Comparison of ENCODE assay signal across 1 cellular context in the genomic region with DNA sequence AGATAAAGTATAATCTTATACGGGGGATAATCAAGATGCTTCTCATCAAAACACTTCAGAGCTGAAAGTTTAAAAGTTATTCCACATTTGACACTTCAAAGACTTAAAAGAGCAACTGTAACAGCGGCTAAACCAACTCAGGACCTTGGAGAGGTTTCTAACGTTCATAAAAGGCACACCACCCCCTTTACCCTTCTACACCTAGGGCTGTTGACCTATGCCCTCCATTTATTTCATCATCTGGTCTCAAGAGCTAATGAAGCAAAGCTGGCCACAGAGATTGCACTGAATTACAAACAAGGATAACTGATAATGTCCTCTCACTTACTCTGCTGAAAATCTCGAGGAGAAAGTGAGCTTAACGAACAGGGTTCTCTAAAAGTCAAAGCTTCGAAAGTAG.
TF ChIP-seq lines count a peak whose summit lies in the region.

No MANE protein-coding gene starts in this region.

TF ChIP-seq in GM23338, 12 proteins besides CTCF, POLR2A, EP300 and RAD21:
- TF ChIP-seq, protein P1, sequence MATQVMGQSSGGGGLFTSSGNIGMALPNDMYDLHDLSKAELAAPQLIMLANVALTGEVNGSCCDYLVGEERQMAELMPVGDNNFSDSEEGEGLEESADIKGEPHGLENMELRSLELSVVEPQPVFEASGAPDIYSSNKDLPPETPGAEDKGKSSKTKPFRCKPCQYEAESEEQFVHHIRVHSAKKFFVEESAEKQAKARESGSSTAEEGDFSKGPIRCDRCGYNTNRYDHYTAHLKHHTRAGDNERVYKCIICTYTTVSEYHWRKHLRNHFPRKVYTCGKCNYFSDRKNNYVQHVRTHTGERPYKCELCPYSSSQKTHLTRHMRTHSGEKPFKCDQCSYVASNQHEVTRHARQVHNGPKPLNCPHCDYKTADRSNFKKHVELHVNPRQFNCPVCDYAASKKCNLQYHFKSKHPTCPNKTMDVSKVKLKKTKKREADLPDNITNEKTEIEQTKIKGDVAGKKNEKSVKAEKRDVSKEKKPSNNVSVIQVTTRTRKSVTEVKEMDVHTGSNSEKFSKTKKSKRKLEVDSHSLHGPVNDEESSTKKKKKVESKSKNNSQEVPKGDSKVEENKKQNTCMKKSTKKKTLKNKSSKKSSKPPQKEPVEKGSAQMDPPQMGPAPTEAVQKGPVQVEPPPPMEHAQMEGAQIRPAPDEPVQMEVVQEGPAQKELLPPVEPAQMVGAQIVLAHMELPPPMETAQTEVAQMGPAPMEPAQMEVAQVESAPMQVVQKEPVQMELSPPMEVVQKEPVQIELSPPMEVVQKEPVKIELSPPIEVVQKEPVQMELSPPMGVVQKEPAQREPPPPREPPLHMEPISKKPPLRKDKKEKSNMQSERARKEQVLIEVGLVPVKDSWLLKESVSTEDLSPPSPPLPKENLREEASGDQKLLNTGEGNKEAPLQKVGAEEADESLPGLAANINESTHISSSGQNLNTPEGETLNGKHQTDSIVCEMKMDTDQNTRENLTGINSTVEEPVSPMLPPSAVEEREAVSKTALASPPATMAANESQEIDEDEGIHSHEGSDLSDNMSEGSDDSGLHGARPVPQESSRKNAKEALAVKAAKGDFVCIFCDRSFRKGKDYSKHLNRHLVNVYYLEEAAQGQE (IDR thresholded peaks at IDR 0.05; ENCODE audit: unreplicated experiment) = peak; percentile 34
- TF ChIP-seq EZH2phosphoT487 (IDR thresholded peaks at IDR 0.05; ENCODE audit: unreplicated experiment) = no peak
- no peak for TF ChIP-seq CREB1 (CRISPR knock-in tag; IDR thresholded peaks at IDR 0.05; ENCODE audit: low read depth)
- TF ChIP-seq ZNF331 (CRISPR knock-in tag; IDR thresholded peaks at IDR 0.05; ENCODE audit: low read depth) = no peak
- no peak for TF ChIP-seq POLR2AphosphoS5 (IDR thresholded peaks at IDR 0.05; ENCODE audit: low read depth)
- TF ChIP-seq, protein P2, sequence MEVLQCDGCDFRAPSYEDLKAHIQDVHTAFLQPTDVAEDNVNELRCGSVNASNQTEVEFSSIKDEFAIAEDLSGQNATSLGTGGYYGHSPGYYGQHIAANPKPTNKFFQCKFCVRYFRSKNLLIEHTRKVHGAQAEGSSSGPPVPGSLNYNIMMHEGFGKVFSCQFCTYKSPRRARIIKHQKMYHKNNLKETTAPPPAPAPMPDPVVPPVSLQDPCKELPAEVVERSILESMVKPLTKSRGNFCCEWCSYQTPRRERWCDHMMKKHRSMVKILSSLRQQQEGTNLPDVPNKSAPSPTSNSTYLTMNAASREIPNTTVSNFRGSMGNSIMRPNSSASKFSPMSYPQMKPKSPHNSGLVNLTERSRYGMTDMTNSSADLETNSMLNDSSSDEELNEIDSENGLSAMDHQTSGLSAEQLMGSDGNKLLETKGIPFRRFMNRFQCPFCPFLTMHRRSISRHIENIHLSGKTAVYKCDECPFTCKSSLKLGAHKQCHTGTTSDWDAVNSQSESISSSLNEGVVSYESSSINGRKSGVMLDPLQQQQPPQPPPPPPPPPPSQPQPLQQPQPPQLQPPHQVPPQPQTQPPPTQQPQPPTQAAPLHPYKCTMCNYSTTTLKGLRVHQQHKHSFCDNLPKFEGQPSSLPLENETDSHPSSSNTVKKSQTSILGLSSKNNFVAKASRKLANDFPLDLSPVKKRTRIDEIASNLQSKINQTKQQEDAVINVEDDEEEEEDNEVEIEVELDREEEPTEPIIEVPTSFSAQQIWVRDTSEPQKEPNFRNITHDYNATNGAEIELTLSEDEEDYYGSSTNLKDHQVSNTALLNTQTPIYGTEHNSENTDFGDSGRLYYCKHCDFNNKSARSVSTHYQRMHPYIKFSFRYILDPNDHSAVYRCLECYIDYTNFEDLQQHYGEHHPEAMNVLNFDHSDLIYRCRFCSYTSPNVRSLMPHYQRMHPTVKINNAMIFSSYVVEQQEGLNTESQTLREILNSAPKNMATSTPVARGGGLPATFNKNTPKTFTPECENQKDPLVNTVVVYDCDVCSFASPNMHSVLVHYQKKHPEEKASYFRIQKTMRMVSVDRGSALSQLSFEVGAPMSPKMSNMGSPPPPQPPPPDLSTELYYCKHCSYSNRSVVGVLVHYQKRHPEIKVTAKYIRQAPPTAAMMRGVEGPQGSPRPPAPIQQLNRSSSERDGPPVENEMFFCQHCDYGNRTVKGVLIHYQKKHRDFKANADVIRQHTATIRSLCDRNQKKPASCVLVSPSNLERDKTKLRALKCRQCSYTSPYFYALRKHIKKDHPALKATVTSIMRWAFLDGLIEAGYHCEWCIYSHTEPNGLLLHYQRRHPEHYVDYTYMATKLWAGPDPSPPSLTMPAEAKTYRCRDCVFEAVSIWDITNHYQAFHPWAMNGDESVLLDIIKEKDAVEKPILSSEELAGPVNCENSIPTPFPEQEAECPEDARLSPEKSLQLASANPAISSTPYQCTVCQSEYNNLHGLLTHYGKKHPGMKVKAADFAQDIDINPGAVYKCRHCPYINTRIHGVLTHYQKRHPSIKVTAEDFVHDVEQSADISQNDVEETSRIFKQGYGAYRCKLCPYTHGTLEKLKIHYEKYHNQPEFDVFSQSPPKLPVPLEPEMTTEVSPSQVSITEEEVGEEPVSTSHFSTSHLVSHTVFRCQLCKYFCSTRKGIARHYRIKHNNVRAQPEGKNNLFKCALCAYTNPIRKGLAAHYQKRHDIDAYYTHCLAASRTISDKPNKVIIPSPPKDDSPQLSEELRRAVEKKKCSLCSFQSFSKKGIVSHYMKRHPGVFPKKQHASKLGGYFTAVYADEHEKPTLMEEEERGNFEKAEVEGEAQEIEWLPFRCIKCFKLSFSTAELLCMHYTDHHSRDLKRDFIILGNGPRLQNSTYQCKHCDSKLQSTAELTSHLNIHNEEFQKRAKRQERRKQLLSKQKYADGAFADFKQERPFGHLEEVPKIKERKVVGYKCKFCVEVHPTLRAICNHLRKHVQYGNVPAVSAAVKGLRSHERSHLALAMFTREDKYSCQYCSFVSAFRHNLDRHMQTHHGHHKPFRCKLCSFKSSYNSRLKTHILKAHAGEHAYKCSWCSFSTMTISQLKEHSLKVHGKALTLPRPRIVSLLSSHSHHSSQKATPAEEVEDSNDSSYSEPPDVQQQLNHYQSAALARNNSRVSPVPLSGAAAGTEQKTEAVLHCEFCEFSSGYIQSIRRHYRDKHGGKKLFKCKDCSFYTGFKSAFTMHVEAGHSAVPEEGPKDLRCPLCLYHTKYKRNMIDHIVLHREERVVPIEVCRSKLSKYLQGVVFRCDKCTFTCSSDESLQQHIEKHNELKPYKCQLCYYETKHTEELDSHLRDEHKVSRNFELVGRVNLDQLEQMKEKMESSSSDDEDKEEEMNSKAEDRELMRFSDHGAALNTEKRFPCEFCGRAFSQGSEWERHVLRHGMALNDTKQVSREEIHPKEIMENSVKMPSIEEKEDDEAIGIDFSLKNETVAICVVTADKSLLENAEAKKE (CRISPR knock-in tag; IDR thresholded peaks at IDR 0.05) = no peak
